ENCODE assay signal across 8 cellular contexts in the genomic region with DNA sequence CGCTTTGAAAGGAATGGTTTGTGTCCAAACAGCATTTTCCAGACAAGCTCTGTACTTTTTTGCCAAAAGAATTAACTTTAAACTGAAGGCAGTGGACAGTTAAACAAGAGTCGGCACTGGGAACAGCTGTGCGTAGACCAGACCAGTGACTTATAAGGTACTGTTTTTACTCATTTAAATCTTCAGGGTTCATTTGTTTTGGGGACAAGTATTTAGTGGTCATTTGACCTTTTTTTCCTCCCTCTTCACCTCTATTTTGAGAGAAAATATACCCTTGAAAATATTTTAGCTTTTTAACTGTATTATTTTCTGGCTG.
DNase-seq lines count a peak whose midpoint lies in the region; ATAC-seq and TF ChIP-seq lines count a peak whose summit lies in the region.

No MANE protein-coding gene starts in this region.

- 0 to 13% methylated on average over 3 of the region's 3 CpGs for WGBS in gastroesophageal sphincter (ENCODE audit: low coverage in 1 of 2), 2 donors

- no peak overlapping the region for H3K4me3 Mint-ChIP-seq in activated naive CD8-positive, alpha-beta T cell treated with anti-CD3 and anti-CD28 coated beads, Interleukin-2, amount 50 U/mL, for 24 hours

- H3K27ac Mint-ChIP-seq in activated naive CD8-positive, alpha-beta T cell treated with anti-CD3 and anti-CD28 coated beads, Interleukin-2, amount 50 U/mL, for 24 hours: no peak overlapping the region

- no peaks in the 10 kb centered on the region for H3K27me3 ChIP-seq in gastroesophageal sphincter
- no peaks in the 10 kb centered on the region for H3K27me3 ChIP-seq in tibial artery

- no peaks in the 10 kb centered on the region for H3K27me3 Mint-ChIP-seq in activated naive CD8-positive, alpha-beta T cell treated with anti-CD3 and anti-CD28 coated beads, Interleukin-2, amount 50 U/mL, for 24 hours

- H3K9me3 Mint-ChIP-seq in activated naive CD8-positive, alpha-beta T cell treated with anti-CD3 and anti-CD28 coated beads, Interleukin-2, amount 50 U/mL, for 24 hours: no peaks in the 10 kb centered on the region

- H3K27ac ChIP-seq in gastroesophageal sphincter (peak overlapping the region; percentile 69 to 95 (median 83)), tibial artery (peak overlapping the region; percentile 73 to 76)

- intact Hi-C loops in tibial artery (cut with DNase I; ENCODE audit: low total_unique reads): no loop called here

- no peak for TF ChIP-seq CTCF in gastroesophageal sphincter (IDR thresholded peaks at IDR 0.05)
- no peak for TF ChIP-seq CTCF in tibial artery (IDR thresholded peaks at IDR 0.05)

- H3K4me3 ChIP-seq in gastroesophageal sphincter: peak overlapping the region; percentile 46 to 82
- peak overlapping the region; percentile 44 to 53 for H3K4me3 ChIP-seq in tibial artery

- TF ChIP-seq EP300 in gastroesophageal sphincter (IDR thresholded peaks at IDR 0.05): no peak

- no peak for TF ChIP-seq POLR2A in gastroesophageal sphincter (IDR thresholded peaks at IDR 0.05)

- no peaks in the 10 kb centered on the region for H3K36me3 Mint-ChIP-seq in activated naive CD8-positive, alpha-beta T cell treated with anti-CD3 and anti-CD28 coated beads, Interleukin-2, amount 50 U/mL, for 24 hours (ENCODE audit: low read depth)

- DNase-seq in tibial artery (no peak), NCI-H524 (lab: John Stamatoyannopoulos, UW) (no peak), germinal center (ENCODE audit: low spot score) (no peak), GM19238 (ENCODE audit: insufficient read length, low spot score) (no peak)
- no peak for DNase-seq in activated naive CD8-positive, alpha-beta T cell treated with anti-CD3 and anti-CD28 coated beads, Interleukin-2, amount 50 U/mL, for 24 hours

- H3K36me3 ChIP-seq in gastroesophageal sphincter: no peaks in the 10 kb centered on the region
- no peaks in the 10 kb centered on the region for H3K36me3 ChIP-seq in tibial artery

- no peaks in the 10 kb centered on the region for H3K9me3 ChIP-seq in gastroesophageal sphincter
- no peaks in the 10 kb centered on the region for H3K9me3 ChIP-seq in tibial artery

- ATAC-seq in GM21526 (IDR thresholded peaks at IDR 0.05; ENCODE audit: low FRiP score, unreplicated experiment): peak; percentile 90
- peak; percentile 53 for ATAC-seq in HG03575 (IDR thresholded peaks at IDR 0.05; ENCODE audit: extremely low read depth, insufficient number of reproducible peaks, low FRiP score, unreplicated experiment)
- peak; percentile 45 for ATAC-seq in gastroesophageal sphincter
- no peak for ATAC-seq in activated naive CD8-positive, alpha-beta T cell treated with anti-CD3 and anti-CD28 coated beads, Interleukin-2, amount 50 U/mL, for 24 hours

- peaks cover under 1 to 74% (median 8%) of the 10 kb centered on the region in 3 donors for H3K4me1 ChIP-seq in gastroesophageal sphincter
- peaks cover 0 to 61% (median 2%) of the 10 kb centered on the region in 4 donors for H3K4me1 ChIP-seq in tibial artery

- H3K4me1 Mint-ChIP-seq in activated naive CD8-positive, alpha-beta T cell treated with anti-CD3 and anti-CD28 coated beads, Interleukin-2, amount 50 U/mL, for 24 hours: peaks cover 3% of the 10 kb centered on the region
